In the genomic region with DNA sequence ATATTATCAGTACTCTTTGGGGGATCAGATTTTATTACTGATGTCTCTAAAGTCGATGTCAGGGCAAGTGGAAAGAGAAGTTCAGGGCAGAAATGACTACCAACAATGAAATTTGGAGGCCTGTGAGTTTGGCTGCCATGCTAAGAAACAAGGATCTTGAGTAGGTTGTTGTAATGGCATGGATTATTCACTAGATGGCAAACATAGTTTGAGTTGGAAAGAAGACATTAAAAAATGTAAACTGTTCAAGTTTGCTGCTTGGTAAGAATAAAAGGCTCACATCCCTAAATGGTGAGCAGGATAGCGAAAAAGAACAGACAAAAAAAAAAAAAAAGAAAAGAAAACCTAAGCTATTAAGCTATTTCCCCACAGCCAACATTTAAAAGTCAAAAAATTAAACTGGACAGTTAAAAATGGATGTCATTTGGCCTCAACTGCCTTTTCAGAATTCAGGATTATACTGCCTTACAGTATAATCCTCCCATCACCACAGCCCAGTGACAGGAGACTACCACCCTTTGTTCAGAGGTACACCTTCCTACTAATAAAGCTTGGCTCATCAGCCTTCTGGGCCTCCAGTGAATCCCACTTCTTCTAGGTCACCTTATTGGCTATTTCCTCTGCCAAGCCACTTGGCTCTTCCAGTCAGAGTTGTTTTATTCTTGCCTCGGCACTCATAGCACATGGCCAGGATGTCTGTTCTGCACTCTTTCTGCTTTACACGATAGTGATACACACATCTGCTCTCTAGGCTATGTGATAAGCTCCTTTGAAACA, we compare ENCODE assay signal across 9 cellular contexts.
DNase-seq lines count a peak whose midpoint lies in the region; ATAC-seq and TF ChIP-seq lines count a peak whose summit lies in the region.
"Had no signal": no experiment of that assay in that cellular context is flagged by ENCODE, and none has a peak within 500 bp of the region (broad histone marks: within the 10 kb centered on the region; RNA-seq: fewer than 3 reads in every experiment).

No MANE protein-coding gene starts in this region.

- TF ChIP-seq CTCF in AG04450 (IDR thresholded peaks at IDR 0.05; ENCODE audit: low read depth, low read length): peak; percentile 74
- peak; percentile 31 for TF ChIP-seq CTCF in GM13976 (IDR thresholded peaks at IDR 0.05; ENCODE audit: borderline replicate concordance, control extremely low read depth, extremely low read depth, insufficient read depth, missing control alignments)
- TF ChIP-seq CTCF in spleen (IDR thresholded peaks at IDR 0.05 in 8 of 11, conservative IDR thresholded peaks at IDR 0.05 in 3 of 11): peak in 10 of 11 experiments; percentile 24 to 70 (median 56)

- H3K4me3 ChIP-seq in AG04450 (ENCODE audit: low read depth, low read length) (no peak overlapping the region), adipocyte (ENCODE audit: low read length) (no peak overlapping the region), right cardiac atrium (ENCODE audit: low read length) (no peak overlapping the region), spleen (no peak overlapping the region)

- H3K9me3 ChIP-seq in AG04450 (ENCODE audit: control insufficient read depth, insufficient read depth, low read length) (no peaks in the 10 kb centered on the region; the same call in 1 of the 2 replicates), adipocyte (ENCODE audit: control insufficient read depth, low read length) (no peaks in the 10 kb centered on the region), right cardiac atrium (ENCODE audit: control insufficient read depth, low read length) (no peaks in the 10 kb centered on the region), spleen (no peaks in the 10 kb centered on the region)

- CTCF ChIA-PET in AG04450 (lab: Charles Lee): interaction anchor here (0.6 to 4.5 kb wide), 31 partner anchors 9 to 831 kb away, joined by 3 to 116 read pairs (median 4); no protein-coding TSS in a partner anchor
- CTCF ChIA-PET in activated CD4-positive, alpha-beta memory T cell treated with anti-CD3 and anti-CD28 coated beads, Interleukin-2, amount 10 ng/mL, durations not matched to agents 7 days and 5 days (lab: Charles Lee): interaction anchor here (0.6 to 3.7 kb wide), 6 partner anchors 30 to 695 kb away, joined by 3 to 21 read pairs (median 5); no protein-coding TSS in a partner anchor

- no peak overlapping the region for H3K4me3 Mint-ChIP-seq in activated CD4-positive, alpha-beta memory T cell treated with anti-CD3 and anti-CD28 coated beads, Interleukin-2, amount 10 ng/mL, durations not matched to agents 7 days and 5 days

- 21% methylated on average over 4 of the region's 4 CpGs for WGBS in right cardiac atrium
- WGBS in spleen, 5 donors: 28 to 52% (median 42%) methylated on average over 4 of the region's 4 CpGs

- H3K27ac ChIP-seq in AG04450 (ENCODE audit: low read depth, low read length) (peak overlapping the region; percentile 2), right cardiac atrium (ENCODE audit: low read length) (peak overlapping the region; percentile 67), spleen (peak overlapping the region in 6 of 8 donors; percentile 22 to 49 (median 47))
- H3K27ac ChIP-seq: epithelial cell of prostate had no signal

- H3K36me3 Mint-ChIP-seq in activated CD4-positive, alpha-beta memory T cell treated with anti-CD3 and anti-CD28 coated beads, Interleukin-2, amount 10 ng/mL, durations not matched to agents 7 days and 5 days (ENCODE audit: low read depth): no peaks in the 10 kb centered on the region

- H3K27me3 Mint-ChIP-seq in activated CD4-positive, alpha-beta memory T cell treated with anti-CD3 and anti-CD28 coated beads, Interleukin-2, amount 10 ng/mL, durations not matched to agents 7 days and 5 days: no peaks in the 10 kb centered on the region

- H3K4me1 Mint-ChIP-seq in activated CD4-positive, alpha-beta memory T cell treated with anti-CD3 and anti-CD28 coated beads, Interleukin-2, amount 10 ng/mL, durations not matched to agents 7 days and 5 days: no peaks in the 10 kb centered on the region

- H3K36me3 ChIP-seq in adipocyte (ENCODE audit: control insufficient read depth, insufficient read depth, low read length, severe bottlenecking) (no peaks in the 10 kb centered on the region), spleen (peaks cover 0 to 49% (median 0%) of the 10 kb centered on the region in 6 donors)

- ATAC-seq in right cardiac atrium: peak; percentile 64 to 74

- H3K27me3 ChIP-seq in AG04450 (ENCODE audit: control insufficient read depth, insufficient read depth, low read length): no peaks in the 10 kb centered on the region
- H3K27me3 ChIP-seq in adipocyte (replicated peaks; ENCODE audit: control insufficient read depth, insufficient read depth, low read length): no peaks in the 10 kb centered on the region
- no peaks in the 10 kb centered on the region for H3K27me3 ChIP-seq in right cardiac atrium (ENCODE audit: control insufficient read depth, insufficient read depth)
- no peaks in the 10 kb centered on the region for H3K27me3 ChIP-seq in spleen (replicated peaks in 1 of 7)

- POLR2A ChIA-PET in AG04450 (lab: Yijun Ruan, JAX): no interaction called here
- POLR2A ChIA-PET in activated CD4-positive, alpha-beta memory T cell treated with anti-CD3 and anti-CD28 coated beads, Interleukin-2, amount 10 ng/mL, durations not matched to agents 7 days and 5 days (lab: Charles Lee): no interaction called here

- TF ChIP-seq POLR2A in spleen (IDR thresholded peaks at IDR 0.05): no peak

- H3K27ac Mint-ChIP-seq in activated CD4-positive, alpha-beta memory T cell treated with anti-CD3 and anti-CD28 coated beads, Interleukin-2, amount 10 ng/mL, durations not matched to agents 7 days and 5 days: no peak overlapping the region

- H3K4me1 ChIP-seq in adipocyte (ENCODE audit: control insufficient read depth, insufficient read depth, low read length): peaks cover 16% of the 10 kb centered on the region
- peaks cover 10% of the 10 kb centered on the region for H3K4me1 ChIP-seq in right cardiac atrium (ENCODE audit: control insufficient read depth, insufficient read depth, low read length)
- peaks cover 0 to 14% (median 8%) of the 10 kb centered on the region in 6 donors for H3K4me1 ChIP-seq in spleen

- H3K9me3 Mint-ChIP-seq in activated CD4-positive, alpha-beta memory T cell treated with anti-CD3 and anti-CD28 coated beads, Interleukin-2, amount 10 ng/mL, durations not matched to agents 7 days and 5 days: no peaks in the 10 kb centered on the region

- intact Hi-C loops in right cardiac atrium (cut with DNase I) (loop anchor here in 2 of 4 donors (10.0 kb wide), 2 partner anchors 118 to 128 kb away; no protein-coding TSS in a partner anchor), spleen (cut with DNase I; ENCODE audit: low total_unique reads) (loop anchor here (10.0 kb wide), 2 partner anchors 128 to 188 kb away; no protein-coding TSS in a partner anchor)

- peak overlapping the region; percentile 49 for H3K9ac ChIP-seq in adipocyte (ENCODE audit: low read length)

- peak; percentile 45 for DNase-seq in AG04450 (ENCODE audit: low read depth, low spot score)
- peak; percentile 68 for DNase-seq in GM13976 (ENCODE audit: low spot score)
- DNase-seq in NCI-H1694 treated with DMSO at 0.1 percent for 48 hours (lab: John Stamatoyannopoulos, UW): peak; percentile 5
- peak; percentile 88 for DNase-seq in adipocyte (ENCODE audit: low read depth)
- DNase-seq in right cardiac atrium: no peak
- DNase-seq in spleen: no peak
- no peak for DNase-seq in activated CD4-positive, alpha-beta memory T cell treated with anti-CD3 and anti-CD28 coated beads, Interleukin-2, amount 10 ng/mL, durations not matched to agents 7 days and 5 days
- no peak for DNase-seq in cerebellar nuclear complex (lab: John Stamatoyannopoulos, UW)

- in situ Hi-C loops in GM13976 (cut with MboI; ENCODE audit: low sequenced_read_pairs, unreplicated experiment): no loop called here

Comparison
In these comparisons a context has a peak if more than half of its experiments do, and no peak if none do; other contexts are left out.
1. DNase-seq: peak in AG04450 (single experiment), GM13976 (single experiment), NCI-H1694 treated with DMSO at 0.1 percent for 48 hours (single experiment) and adipocyte (single experiment); none in right cardiac atrium (0 of 3), spleen (single experiment), activated CD4-positive, alpha-beta memory T cell treated with anti-CD3 and anti-CD28 coated beads, Interleukin-2, amount 10 ng/mL, durations not matched to agents 7 days and 5 days (single experiment) and cerebellar nuclear complex (0 of 2).
2. H3K27ac ChIP-seq: peak in every context shown above with its lines; median percentile 67 in right cardiac atrium; 47 in spleen; 2 in AG04450.
3. Peak in every context shown above with its lines, with median percentiles within 50 percentile points of each other: CTCF ChIP-seq.